8 cellular contexts compared by ENCODE assay signal in genomic region chr6:32609731-32610640, GRCh38. TPM values are rescaled to one million over a fixed set of nuclear protein-coding genes. Genes with fewer than 3 reads are reported as not detected.
DNase-seq lines count a peak whose midpoint lies in the region; ATAC-seq and TF ChIP-seq lines count a peak whose summit lies in the region.

No MANE protein-coding gene starts in this region.

- no peaks in the 10 kb centered on the region for H3K36me3 ChIP-seq in CD8-positive, alpha-beta T cell (ENCODE audit: insufficient read depth, low read length)
- H3K36me3 ChIP-seq in neural progenitor cell = no peaks in the 10 kb centered on the region

- H3K4me3 ChIP-seq in CD8-positive, alpha-beta T cell (ENCODE audit: low read depth, low read length) = no peak overlapping the region
- H3K4me3 ChIP-seq in foreskin fibroblast (ENCODE audit: low read depth in 1 of 2, low read length in 2 of 2) (no peak overlapping the region), neural progenitor cell (peak overlapping the region; percentile 5)

- DNase-seq in CD8-positive, alpha-beta T cell = peak in 5 of 7 experiments; percentile 2 to 59 (median 24)
- DNase-seq in NOMO-1 treated with dmso at 0.1 percent for 144 hours (lab: John Stamatoyannopoulos, UW; ENCODE audit: unreplicated experiment) = peak; percentile 86
- peak; percentile 62 for DNase-seq in activated T-helper 1 cell treated with anti-CD3 and anti-CD28 coated beads, Interleukin-12 subunit alpha, Interleukin-12 subunit beta, Interleukin-2, Interleukin-4 antibody, amounts not matched to agents 30 ng/mL and 10 ng/mL and 1 ng/mL, durations not matched to agents 14 hours and 24 hours and 36 hours (ENCODE audit: low spot score)
- peak; percentile 75 to 90 for DNase-seq in foreskin fibroblast
- peak; percentile 95 for DNase-seq in neural progenitor cell (ENCODE audit: low spot score)
- DNase-seq in COLO668 (lab: John Stamatoyannopoulos, UW; ENCODE audit: unreplicated experiment) = no peak

- H4K20me1 ChIP-seq in neural progenitor cell (ENCODE audit: low read depth) = no peaks in the 10 kb centered on the region

- peaks cover 11% of the 10 kb centered on the region for H3K4me1 ChIP-seq in CD8-positive, alpha-beta T cell (ENCODE audit: insufficient read depth, low read length)
- peaks cover 4% of the 10 kb centered on the region for H3K4me1 ChIP-seq in neural progenitor cell

- H3F3A ChIP-seq in neural progenitor cell (ENCODE audit: low read depth) = no peaks in the 10 kb centered on the region

- no peak overlapping the region for H3K4me3 Mint-ChIP-seq in CD8-positive, alpha-beta T cell
- H3K4me3 Mint-ChIP-seq in activated T-helper 1 cell treated with anti-CD3 and anti-CD28 coated beads, Interleukin-12 subunit alpha, Interleukin-12 subunit beta, Interleukin-2, Interleukin-4 antibody, amounts not matched to agents 30 ng/mL and 10 ng/mL and 1 ng/mL, durations not matched to agents 14 hours and 24 hours and 36 hours = no peak overlapping the region
- no peak overlapping the region for H3K4me3 Mint-ChIP-seq in neural progenitor cell

- CTCF ChIA-PET in CD8-positive, alpha-beta T cell (lab: Charles Lee) = interaction anchor here (1.1 kb wide), 1 partner anchor 12 kb away, joined by 4 read pairs; no protein-coding TSS in a partner anchor

- POLR2A ChIA-PET in CD8-positive, alpha-beta T cell (lab: Charles Lee) = no interaction called here

- no peak overlapping the region for H3K27ac Mint-ChIP-seq in CD8-positive, alpha-beta T cell
- no peak overlapping the region for H3K27ac Mint-ChIP-seq in activated T-helper 1 cell treated with anti-CD3 and anti-CD28 coated beads, Interleukin-12 subunit alpha, Interleukin-12 subunit beta, Interleukin-2, Interleukin-4 antibody, amounts not matched to agents 30 ng/mL and 10 ng/mL and 1 ng/mL, durations not matched to agents 14 hours and 24 hours and 36 hours
- H3K27ac Mint-ChIP-seq in neural progenitor cell = no peak overlapping the region

- H3K4me2 ChIP-seq in neural progenitor cell = peak overlapping the region; percentile 49

- H3K4me1 Mint-ChIP-seq in CD8-positive, alpha-beta T cell (ENCODE audit: low read depth) = no peaks in the 10 kb centered on the region
- H3K4me1 Mint-ChIP-seq in activated T-helper 1 cell treated with anti-CD3 and anti-CD28 coated beads, Interleukin-12 subunit alpha, Interleukin-12 subunit beta, Interleukin-2, Interleukin-4 antibody, amounts not matched to agents 30 ng/mL and 10 ng/mL and 1 ng/mL, durations not matched to agents 14 hours and 24 hours and 36 hours (ENCODE audit: low read depth) = peaks cover 15% of the 10 kb centered on the region
- H3K4me1 Mint-ChIP-seq in neural progenitor cell = no peaks in the 10 kb centered on the region

- peak; percentile 94 for ATAC-seq in CD8-positive, alpha-beta T cell
- ATAC-seq in GM19035 (IDR thresholded peaks at IDR 0.05; ENCODE audit: unreplicated experiment) (peak; percentile 90), HG03108 (IDR thresholded peaks at IDR 0.05; ENCODE audit: unreplicated experiment) (peak; percentile 86)

- H3K79me2 ChIP-seq in neural progenitor cell (ENCODE audit: low read depth) = no peaks in the 10 kb centered on the region

- no peak for TF ChIP-seq CTCF in CD8-positive, alpha-beta T cell (IDR thresholded peaks at IDR 0.05)
- TF ChIP-seq CTCF in foreskin fibroblast (IDR thresholded peaks at IDR 0.05; ENCODE audit: low read depth, low read length) (no peak), neural progenitor cell (IDR thresholded peaks at IDR 0.05) (no peak)

- no peaks in the 10 kb centered on the region for H3K36me3 Mint-ChIP-seq in CD8-positive, alpha-beta T cell
- no peaks in the 10 kb centered on the region for H3K36me3 Mint-ChIP-seq in activated T-helper 1 cell treated with anti-CD3 and anti-CD28 coated beads, Interleukin-12 subunit alpha, Interleukin-12 subunit beta, Interleukin-2, Interleukin-4 antibody, amounts not matched to agents 30 ng/mL and 10 ng/mL and 1 ng/mL, durations not matched to agents 14 hours and 24 hours and 36 hours (ENCODE audit: low read depth)
- no peaks in the 10 kb centered on the region for H3K36me3 Mint-ChIP-seq in neural progenitor cell

- H3K27me3 Mint-ChIP-seq in CD8-positive, alpha-beta T cell (ENCODE audit: low read depth) = peaks cover 3% of the 10 kb centered on the region
- H3K27me3 Mint-ChIP-seq in activated T-helper 1 cell treated with anti-CD3 and anti-CD28 coated beads, Interleukin-12 subunit alpha, Interleukin-12 subunit beta, Interleukin-2, Interleukin-4 antibody, amounts not matched to agents 30 ng/mL and 10 ng/mL and 1 ng/mL, durations not matched to agents 14 hours and 24 hours and 36 hours (ENCODE audit: insufficient read depth) = no peaks in the 10 kb centered on the region
- H3K27me3 Mint-ChIP-seq in neural progenitor cell (ENCODE audit: insufficient read depth, low read depth) = no peaks in the 10 kb centered on the region

- H3K9me3 Mint-ChIP-seq in CD8-positive, alpha-beta T cell = no peaks in the 10 kb centered on the region
- no peaks in the 10 kb centered on the region for H3K9me3 Mint-ChIP-seq in activated T-helper 1 cell treated with anti-CD3 and anti-CD28 coated beads, Interleukin-12 subunit alpha, Interleukin-12 subunit beta, Interleukin-2, Interleukin-4 antibody, amounts not matched to agents 30 ng/mL and 10 ng/mL and 1 ng/mL, durations not matched to agents 14 hours and 24 hours and 36 hours
- no peaks in the 10 kb centered on the region for H3K9me3 Mint-ChIP-seq in neural progenitor cell

- no peak overlapping the region for H3K9ac ChIP-seq in neural progenitor cell

- no peaks in the 10 kb centered on the region for H3K9me3 ChIP-seq in CD8-positive, alpha-beta T cell (ENCODE audit: low read length)
- H3K9me3 ChIP-seq in neural progenitor cell (ENCODE audit: low read depth) = no peaks in the 10 kb centered on the region

- H2AFZ ChIP-seq in neural progenitor cell (replicated peaks) = peak overlapping the region; percentile 75

- no peaks in the 10 kb centered on the region for H3K27me3 ChIP-seq in CD8-positive, alpha-beta T cell (ENCODE audit: insufficient read depth, low read length)
- no peaks in the 10 kb centered on the region for H3K27me3 ChIP-seq in neural progenitor cell

- peak overlapping the region; percentile 64 for H3K27ac ChIP-seq in CD8-positive, alpha-beta T cell (ENCODE audit: low read depth, low read length)
- H3K27ac ChIP-seq in neural progenitor cell = no peak overlapping the region

- intact Hi-C loops in CD8-positive, alpha-beta T cell (cut with DNase I, micrococcal nuclease) = loop anchor here (1.0 to 10.0 kb wide), 2 partner anchors 13 to 875 kb away; partner anchors contain the start of gene CLIC1 (in 1 of the 2)
- intact Hi-C loops in activated T-helper 1 cell treated with anti-CD3 and anti-CD28 coated beads, Interleukin-12 subunit alpha, Interleukin-12 subunit beta, Interleukin-2, Interleukin-4 antibody, amounts not matched to agents 30 ng/mL and 10 ng/mL and 1 ng/mL, durations not matched to agents 14 hours and 24 hours and 36 hours (cut with micrococcal nuclease) = loop anchor here (1.0 to 2.0 kb wide), 3 partner anchors 13 to 75 kb away; no protein-coding TSS in a partner anchor

RNA-seq across cellular contexts. Expression of gene HLA-DRB1, which starts 20.3 kb away (rescaled TPM):
- 10 to 100 TPM; 32.6 to 33.4 TPM for total RNA-seq in CD8-positive, alpha-beta T cell
- total RNA-seq in activated T-helper 1 cell treated with anti-CD3 and anti-CD28 coated beads, Interleukin-12 subunit alpha, Interleukin-12 subunit beta, Interleukin-2, Interleukin-4 antibody, amounts not matched to agents 30 ng/mL and 10 ng/mL and 1 ng/mL, durations not matched to agents 14 hours and 24 hours and 36 hours = 33.1 and 33.7 TPM in 2 replicates
- total RNA-seq in neural progenitor cell (ENCODE audit: low replicate concordance) = 4.7 and 15.1 TPM in 2 replicates

RNA-seq across cellular contexts. Expression of gene HLA-DQA1, which starts 27.2 kb away (rescaled TPM):
- 1 to 10 TPM; 5.4 to 5.5 TPM for total RNA-seq in CD8-positive, alpha-beta T cell
- 12.5 and 13.3 TPM in 2 replicates for total RNA-seq in activated T-helper 1 cell treated with anti-CD3 and anti-CD28 coated beads, Interleukin-12 subunit alpha, Interleukin-12 subunit beta, Interleukin-2, Interleukin-4 antibody, amounts not matched to agents 30 ng/mL and 10 ng/mL and 1 ng/mL, durations not matched to agents 14 hours and 24 hours and 36 hours
- not detected in 2 replicates for total RNA-seq in neural progenitor cell (ENCODE audit: low replicate concordance)

RNA-seq across cellular contexts. Expression of gene HLA-DQB1, which starts 56.5 kb away (rescaled TPM):
- total RNA-seq in CD8-positive, alpha-beta T cell = 10 to 100 TPM; 27.5 to 30.6 TPM
- 4.3 and 4.7 TPM in 2 replicates for total RNA-seq in activated T-helper 1 cell treated with anti-CD3 and anti-CD28 coated beads, Interleukin-12 subunit alpha, Interleukin-12 subunit beta, Interleukin-2, Interleukin-4 antibody, amounts not matched to agents 30 ng/mL and 10 ng/mL and 1 ng/mL, durations not matched to agents 14 hours and 24 hours and 36 hours
- 4.7 and 6.6 TPM in 2 replicates for total RNA-seq in neural progenitor cell (ENCODE audit: low replicate concordance)
